17 cellular contexts compared by ENCODE assay signal in the genomic region with DNA sequence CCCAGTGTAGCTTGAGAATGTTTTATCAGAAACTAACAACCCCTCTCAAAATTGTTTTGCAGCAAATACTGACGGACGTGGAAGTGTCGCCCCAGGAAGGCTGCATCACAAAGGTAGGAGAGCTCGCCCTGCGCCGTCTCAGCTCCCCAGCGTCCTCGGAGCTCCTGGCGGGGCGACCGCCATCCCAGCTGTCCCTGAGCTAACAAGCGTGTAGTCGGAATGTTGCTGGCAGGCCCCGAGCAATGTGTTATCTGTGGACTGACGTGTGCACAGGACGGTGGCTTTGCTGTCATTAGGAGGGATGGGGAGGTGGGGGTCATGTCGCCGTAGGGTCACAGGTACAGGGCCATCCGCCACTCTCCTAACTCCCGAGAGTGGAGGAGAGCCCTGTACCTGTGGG.
DNase-seq lines count a peak whose midpoint lies in the region; ATAC-seq and TF ChIP-seq lines count a peak whose summit lies in the region.
"Had no signal": no experiment of that assay in that cellular context is flagged by ENCODE, and none has a peak within 500 bp of the region (broad histone marks: within the 10 kb centered on the region; RNA-seq: fewer than 3 reads in every experiment).

No MANE protein-coding gene starts in this region.

- H3K27ac Mint-ChIP-seq in type B pancreatic cell = peak overlapping the region; percentile 57
- H3K27ac Mint-ChIP-seq: CD4-positive, alpha-beta memory T cell had no signal

- H3K4me3 ChIP-seq in SJCRH30 = no peak overlapping the region
- H3K4me3 ChIP-seq in ascending aorta = no peak overlapping the region
- H3K4me3 ChIP-seq: GM12878, GM23248 had no signal

- H3K4me3 Mint-ChIP-seq in type B pancreatic cell = no peak overlapping the region
- H3K4me3 Mint-ChIP-seq: CD4-positive, alpha-beta memory T cell had no signal

- H3K4me1 Mint-ChIP-seq in type B pancreatic cell (ENCODE audit: unreplicated experiment) = peaks cover 37% of the 10 kb centered on the region

- no peaks in the 10 kb centered on the region for H3K36me3 ChIP-seq in SJCRH30
- H3K36me3 ChIP-seq in ascending aorta = peaks cover 0 to 20% of the 10 kb centered on the region in 2 donors

- DNase-seq in Right ventricle myocardium superior (no peak), left cardiac atrium (no peak), SJCRH30 (peak; percentile 53 to 54), ascending aorta (ENCODE audit: low spot score in 2 of 2) (no peak), type B pancreatic cell (ENCODE audit: extremely low spot score, unreplicated experiment) (no peak), left lobe of liver (ENCODE audit: low spot score) (no peak)
- DNase-seq: C1 segment of cervical spinal cord; Calu3; CD4-positive, alpha-beta memory T cell; COR-L47; DMS79; EL; GDM1; H7; HCEC 1CT had no signal

- H3K27me3 Mint-ChIP-seq in type B pancreatic cell = peaks cover 42% of the 10 kb centered on the region

- no peak for TF ChIP-seq CTCF in ascending aorta (IDR thresholded peaks at IDR 0.05)
- no peak for TF ChIP-seq CTCF in type B pancreatic cell (conservative IDR thresholded peaks at IDR 0.05)

- peak overlapping the region; percentile 40; the same call in 1 of the 2 replicates for H3K27ac ChIP-seq in SJCRH30
- peak overlapping the region; percentile 44 to 83 for H3K27ac ChIP-seq in ascending aorta
- H3K27ac ChIP-seq: GM23248 had no signal

- peaks cover 7% of the 10 kb centered on the region; the same call in 1 of the 2 replicates for H3K4me1 ChIP-seq in SJCRH30
- peaks cover 6 to 22% of the 10 kb centered on the region in 2 donors for H3K4me1 ChIP-seq in ascending aorta

- no peaks in the 10 kb centered on the region for H3K9me3 Mint-ChIP-seq in type B pancreatic cell
- H3K9me3 Mint-ChIP-seq: CD4-positive, alpha-beta memory T cell had no signal

- H3K9me3 ChIP-seq in SJCRH30 (replicated peaks) (no peaks in the 10 kb centered on the region), ascending aorta (no peaks in the 10 kb centered on the region)

- peak; percentile 13 for ATAC-seq in Right ventricle myocardium superior (ENCODE audit: poor library complexity)
- no peak for ATAC-seq in left cardiac atrium
- ATAC-seq in left lobe of liver = no peak
- ATAC-seq: GM12878 had no signal

- H3K36me3 Mint-ChIP-seq in type B pancreatic cell = no peaks in the 10 kb centered on the region
- H3K36me3 Mint-ChIP-seq: CD4-positive, alpha-beta memory T cell had no signal

- intact Hi-C loops in Right ventricle myocardium superior (cut with DNase I) = no loop called here
- intact Hi-C loops in left cardiac atrium (cut with DNase I) = no loop called here
- intact Hi-C loops in ascending aorta (cut with DNase I) = loop anchor here (5.0 kb wide), 1 partner anchor 47 kb away; no protein-coding TSS in a partner anchor

- H3K27me3 ChIP-seq in SJCRH30 = no peaks in the 10 kb centered on the region
- H3K27me3 ChIP-seq in ascending aorta = no peaks in the 10 kb centered on the region

Comparison
In these comparisons a context has a peak if more than half of its experiments do, and no peak if none do; other contexts are left out.
1. DNase-seq: peak in SJCRH30 (2 of 2); none in Right ventricle myocardium superior (single experiment), left cardiac atrium (single experiment), ascending aorta (0 of 2), type B pancreatic cell (single experiment) and left lobe of liver (single experiment).